ENCODE assay signal across 8 cellular contexts in genomic region chr9:127734747-127735529, GRCh38. TPM values are rescaled to one million over a fixed set of nuclear protein-coding genes. Genes with fewer than 3 reads are reported as not detected.
DNase-seq lines count a peak whose midpoint lies in the region; ATAC-seq and TF ChIP-seq lines count a peak whose summit lies in the region.

TOR2A (minus strand) TSS chr9:127735294; CDS start chr9:127735270, 24 bp downstream.

- TF ChIP-seq CTCF in C4-2B (conservative IDR thresholded peaks at IDR 0.05) (peak; percentile 94), coronary artery (IDR thresholded peaks at IDR 0.05) (peak; percentile 90)

- peak; percentile 79 for DNase-seq in NCI-H526 treated with DMSO at 0.1 percent for 48 hours (lab: John Stamatoyannopoulos, UW)
- peak; percentile 100 for DNase-seq in activated CD4-positive, alpha-beta T cell treated with anti-CD3 and anti-CD28 coated beads, Interleukin-2, amount 10 ng/mL, durations not matched to agents 24 days and 14 days
- DNase-seq in coronary artery (ENCODE audit: low spot score), result peak; percentile 99
- DNase-seq in left lobe of liver (ENCODE audit: low spot score), result peak; percentile 97
- peak; percentile 95 for DNase-seq in stimulated activated CD4-positive, alpha-beta T cell treated with anti-CD3 and anti-CD28 coated beads, Interleukin-2, amount 100 ng/mL, for 4 hours (ENCODE audit: low read depth)

- intact Hi-C loops in activated CD4-positive, alpha-beta T cell treated with anti-CD3 and anti-CD28 coated beads, Interleukin-2, amount 10 ng/mL, durations not matched to agents 24 days and 14 days (cut with micrococcal nuclease), result loop anchor here (1.0 kb wide), 9 partner anchors 20 to 332 kb away; partner anchors contain the start of genes FPGS, NAIF1 and PTRH1

- no peaks in the 10 kb centered on the region for H3K9me3 Mint-ChIP-seq in activated CD4-positive, alpha-beta T cell treated with anti-CD3 and anti-CD28 coated beads, Interleukin-2, amount 10 ng/mL, durations not matched to agents 24 days and 14 days

- ATAC-seq in GM19328 (IDR thresholded peaks at IDR 0.05; ENCODE audit: unreplicated experiment) (peak; percentile 87), HG03520 (IDR thresholded peaks at IDR 0.05; ENCODE audit: unreplicated experiment) (peak; percentile 83), left lobe of liver (peak; percentile 96)

- H3K27ac ChIP-seq in C4-2B, result peak within 1 kb of the TSS; percentile 92
- H3K27ac ChIP-seq in coronary artery, result peak within 1 kb of the TSS; percentile 96 to 97

- H3K4me1 Mint-ChIP-seq in activated CD4-positive, alpha-beta T cell treated with anti-CD3 and anti-CD28 coated beads, Interleukin-2, amount 10 ng/mL, durations not matched to agents 24 days and 14 days, result peaks cover 10% of the 10 kb centered on the region

- H3K4me3 ChIP-seq in coronary artery, result peak within 1 kb of the TSS; percentile 79

- peak within 1 kb of the TSS; percentile 89 for H3K4me3 Mint-ChIP-seq in activated CD4-positive, alpha-beta T cell treated with anti-CD3 and anti-CD28 coated beads, Interleukin-2, amount 10 ng/mL, durations not matched to agents 24 days and 14 days

- peak within 1 kb of the TSS; percentile 94 for H3K27ac Mint-ChIP-seq in activated CD4-positive, alpha-beta T cell treated with anti-CD3 and anti-CD28 coated beads, Interleukin-2, amount 10 ng/mL, durations not matched to agents 24 days and 14 days

- H3K36me3 Mint-ChIP-seq in activated CD4-positive, alpha-beta T cell treated with anti-CD3 and anti-CD28 coated beads, Interleukin-2, amount 10 ng/mL, durations not matched to agents 24 days and 14 days (ENCODE audit: low read depth), result peaks cover 14% of the 10 kb centered on the region

- no peaks in the 10 kb centered on the region for H3K27me3 Mint-ChIP-seq in activated CD4-positive, alpha-beta T cell treated with anti-CD3 and anti-CD28 coated beads, Interleukin-2, amount 10 ng/mL, durations not matched to agents 24 days and 14 days

RNA-seq across cellular contexts. Expression of gene TOR2A, which starts in this region (rescaled TPM):
- 20.4 and 21.4 TPM in 2 replicates for total RNA-seq in activated CD4-positive, alpha-beta T cell treated with anti-CD3 and anti-CD28 coated beads, Interleukin-2, amount 10 ng/mL, durations not matched to agents 24 days and 14 days
- total RNA-seq in left lobe of liver, result 7.4 TPM

Comparison
In these comparisons a context has a peak if more than half of its experiments do, and no peak if none do; other contexts are left out.
1. Peak in every context shown above with its lines: DNase-seq, ATAC-seq, H3K4me3 ChIP-seq and H3K27ac ChIP-seq.